1 cellular context compared by ENCODE assay signal in genomic region chr15:57323806-57324589, GRCh38.
A peak's percentile ranks its signal among the peaks of the same experiment; 100 is the strongest.
TF ChIP-seq lines count a peak whose summit lies in the region.

No MANE protein-coding gene starts in this region.

TF ChIP-seq in K562, 482 proteins besides CTCF, POLR2A, EP300 and RAD21 (continued from another document):
- TF ChIP-seq, protein P1, sequence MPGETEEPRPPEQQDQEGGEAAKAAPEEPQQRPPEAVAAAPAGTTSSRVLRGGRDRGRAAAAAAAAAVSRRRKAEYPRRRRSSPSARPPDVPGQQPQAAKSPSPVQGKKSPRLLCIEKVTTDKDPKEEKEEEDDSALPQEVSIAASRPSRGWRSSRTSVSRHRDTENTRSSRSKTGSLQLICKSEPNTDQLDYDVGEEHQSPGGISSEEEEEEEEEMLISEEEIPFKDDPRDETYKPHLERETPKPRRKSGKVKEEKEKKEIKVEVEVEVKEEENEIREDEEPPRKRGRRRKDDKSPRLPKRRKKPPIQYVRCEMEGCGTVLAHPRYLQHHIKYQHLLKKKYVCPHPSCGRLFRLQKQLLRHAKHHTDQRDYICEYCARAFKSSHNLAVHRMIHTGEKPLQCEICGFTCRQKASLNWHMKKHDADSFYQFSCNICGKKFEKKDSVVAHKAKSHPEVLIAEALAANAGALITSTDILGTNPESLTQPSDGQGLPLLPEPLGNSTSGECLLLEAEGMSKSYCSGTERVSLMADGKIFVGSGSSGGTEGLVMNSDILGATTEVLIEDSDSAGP (CRISPR knock-in tag; IDR thresholded peaks at IDR 0.05) = no peak
- peak; percentile 61; the same call in 1 of the 2 replicates for TF ChIP-seq CBFA2T3 (IDR thresholded peaks at IDR 0.05)
- TF ChIP-seq CCNT2 (IDR thresholded peaks at IDR 0.05; ENCODE audit: borderline replicate concordance, extremely low read depth, insufficient read length, low read depth, low read length) = peak; percentile 48
- TF ChIP-seq THRAP3 (IDR thresholded peaks at IDR 0.05; ENCODE audit: borderline replicate concordance) = no peak
- 0 out of 2 replicates have a peak, but pooled peaks have one; percentile 13 for TF ChIP-seq ZNF512 (tag; IDR thresholded peaks at IDR 0.05)
- peak; percentile 39 for TF ChIP-seq ETV5 (CRISPR knock-in tag; IDR thresholded peaks at IDR 0.05; ENCODE audit: low read depth)
- TF ChIP-seq ETV1 (tag; conservative IDR thresholded peaks at IDR 0.05; ENCODE audit: low read depth) = peak; percentile 89
- no peak for TF ChIP-seq ZKSCAN3 (CRISPR knock-in tag; IDR thresholded peaks at IDR 0.05)
- no peak for TF ChIP-seq ATF1 (CRISPR knock-in tag; IDR thresholded peaks at IDR 0.05)
- peak; percentile 30; the same call in 1 of the 2 replicates for TF ChIP-seq ATF1 (tag; IDR thresholded peaks at IDR 0.05)
- TF ChIP-seq ZBTB1 (CRISPR knock-in tag; IDR thresholded peaks at IDR 0.05; ENCODE audit: borderline replicate concordance, low read depth) = no peak
- TF ChIP-seq NKRF (IDR thresholded peaks at IDR 0.05; ENCODE audit: borderline replicate concordance) = peak; percentile 49; the same call in 1 of the 2 replicates
- TF ChIP-seq TCF7L2 (IDR thresholded peaks at IDR 0.05; ENCODE audit: low read depth, low read length) = peak; percentile 47; the same call in 1 of the 2 replicates
- peak; percentile 27 for TF ChIP-seq CHD1 (IDR thresholded peaks at IDR 0.05; ENCODE audit: low read length)
- TF ChIP-seq RUNX1 (IDR thresholded peaks at IDR 0.05; ENCODE audit: low read depth) = no peak
- TF ChIP-seq POLR2H (tag; IDR thresholded peaks at IDR 0.05; ENCODE audit: low read depth) = peak; percentile 56
- TF ChIP-seq SMAD1 (IDR thresholded peaks at IDR 0.05; ENCODE audit: low read depth, low read length, partially characterized antibody) = peak; percentile 42
- no peak for TF ChIP-seq ZNF785 (CRISPR knock-in tag; IDR thresholded peaks at IDR 0.05)
- peak; percentile 37; the same call in 1 of the 2 replicates for TF ChIP-seq MEF2D (tag; conservative IDR thresholded peaks at IDR 0.05; ENCODE audit: low read depth)
- no peak for TF ChIP-seq MCM5 (IDR thresholded peaks at IDR 0.05; ENCODE audit: low read depth)
- TF ChIP-seq NFRKB (IDR thresholded peaks at IDR 0.05; ENCODE audit: low read depth) = peak; percentile 28; the same call in 1 of the 2 replicates
- TF ChIP-seq COPS2 (conservative IDR thresholded peaks at IDR 0.05) = no peak
